In the genomic region with DNA sequence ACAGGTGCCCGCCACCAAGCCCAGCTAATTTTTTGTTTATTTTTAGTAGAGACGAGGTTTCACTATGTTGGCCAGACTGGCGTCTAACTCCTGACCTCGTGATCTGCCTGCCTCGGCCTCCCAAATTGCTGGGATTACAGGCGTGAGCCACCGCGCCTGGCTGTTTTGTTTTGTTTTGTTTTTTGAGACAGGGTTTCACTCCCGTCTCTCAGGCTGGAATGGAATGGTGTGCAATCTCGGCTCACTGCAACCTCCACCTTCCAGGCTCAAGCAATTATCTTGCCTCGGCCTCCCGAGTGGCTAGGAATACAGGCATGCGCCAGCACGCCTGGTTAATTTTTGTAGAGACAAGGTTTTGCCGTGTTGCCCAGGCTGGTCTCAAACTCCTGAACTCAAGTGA, we compare ENCODE assay signal across 5 cellular contexts. TPM values are rescaled to one million over a fixed set of nuclear protein-coding genes. Genes with fewer than 3 reads are reported as not detected.
DNase-seq lines count a peak whose midpoint lies in the region; ATAC-seq, FAIRE-seq and TF ChIP-seq lines count a peak whose summit lies in the region.
"Not testable (repeated sequence)": the region's sequence is repeated elsewhere in the genome, so short reads cannot be mapped to it uniquely, and the experiment has no call there.

No MANE protein-coding gene starts in this region.

- in situ Hi-C loops in K562 (cut with MboI), result not testable (repeated sequence)

- POLR2A ChIA-PET in HEK293 (lab: Yijun Ruan, JAX) (interaction anchor here (1.0 kb wide), 1 partner anchor 8 kb away, joined by 3 read pairs; no protein-coding TSS in a partner anchor), K562 (lab: Yijun Ruan, JAX) (interaction anchor here (0.8 kb wide), 1 partner anchor 10 kb away, joined by 3 read pairs; no protein-coding TSS in a partner anchor)

- H3K36me3 ChIP-seq in HEK293 (ENCODE audit: control insufficient read depth in 2 of 2, insufficient read depth in 1 of 2, low read length in 2 of 2); OCI-LY1 (ENCODE audit: insufficient read depth, low read length); K562 (ENCODE audit: control insufficient read depth, insufficient read depth, low read length); keratinocyte (ENCODE audit: control insufficient read depth in 2 of 2, extremely low read depth in 1 of 2, insufficient read depth in 2 of 2, low read length in 2 of 2): not testable (repeated sequence)

- not testable (repeated sequence) for H3K36me3 Mint-ChIP-seq in stimulated activated memory B cell treated with anti-CD40 and anti-IgM and Interleukin-4, amounts not matched to agents 10 μg/mL and 1 μg/mL and 100 μg/mL, for 72 hours

- H3K27ac ChIP-seq in HEK293 (ENCODE audit: extremely low read depth, low read depth, low read length); K562 (ENCODE audit: extremely low read depth, low read depth, low read length); keratinocyte (ENCODE audit: control insufficient read depth, insufficient read depth, low read length): not testable (repeated sequence)
- peak overlapping the region; percentile 81 for H3K27ac ChIP-seq in OCI-LY1 (ENCODE audit: low read depth, low read length, poor library complexity, severe bottlenecking)

- TF ChIP-seq POLR2A in K562 (conservative IDR thresholded peaks at IDR 0.05), result not testable (repeated sequence)

- intact Hi-C loops in K562 (cut with micrococcal nuclease), result not testable (repeated sequence)

- H3K9me1 ChIP-seq in K562 (ENCODE audit: control insufficient read depth, insufficient read depth, low read length); keratinocyte (ENCODE audit: control insufficient read depth, extremely low read depth, insufficient read depth, low read length): not testable (repeated sequence)

- not testable (repeated sequence) for H3K4me3 Mint-ChIP-seq in stimulated activated memory B cell treated with anti-CD40 and anti-IgM and Interleukin-4, amounts not matched to agents 10 μg/mL and 1 μg/mL and 100 μg/mL, for 72 hours

- not testable (repeated sequence) for H3K27me3 Mint-ChIP-seq in stimulated activated memory B cell treated with anti-CD40 and anti-IgM and Interleukin-4, amounts not matched to agents 10 μg/mL and 1 μg/mL and 100 μg/mL, for 72 hours

- not testable (repeated sequence) for DNase-seq in K562 (ENCODE audit: extremely low read depth in 1 of 4, low spot score in 3 of 4); keratinocyte (ENCODE audit: low read depth, low spot score)

- H2AFZ ChIP-seq in OCI-LY1 (ENCODE audit: low read length), result not testable (repeated sequence)
- H2AFZ ChIP-seq in K562 (ENCODE audit: low read depth, low read length) (0 out of 2 replicates have a peak overlapping the region, but pooled peaks have one; percentile 84), keratinocyte (ENCODE audit: control insufficient read depth, low read length) (peak overlapping the region; percentile 6)

- H3F3A ChIP-seq in OCI-LY1 (ENCODE audit: insufficient read depth, low read length), result peaks cover 14% of the 10 kb centered on the region

- TF ChIP-seq RAD21 in K562 (CRISPR knock-in tag; conservative IDR thresholded peaks at IDR 0.05 in 1 of 2, IDR thresholded peaks at IDR 0.05 in 1 of 2), result not testable (repeated sequence)

- not testable (repeated sequence) for TF ChIP-seq CTCF in HEK293 (tag by site-specific recombination; IDR thresholded peaks at IDR 0.05); OCI-LY1 (IDR thresholded peaks at IDR 0.05; ENCODE audit: low read length); K562 (IDR thresholded peaks at IDR 0.05 in 2 of 3, conservative IDR thresholded peaks at IDR 0.05 in 1 of 3; ENCODE audit: insufficient read depth in 2 of 3, low read depth in 1 of 3, low read length in 3 of 3); keratinocyte (optimal IDR thresholded peaks at IDR 0.05 in 1 of 3, IDR thresholded peaks at IDR 0.05 in 1 of 3, conservative IDR thresholded peaks at IDR 0.05 in 1 of 3; ENCODE audit: extremely low read depth in 1 of 3, insufficient read depth in 2 of 3, low read length in 3 of 3)

- peaks cover 33% of the 10 kb centered on the region for H3K4me1 Mint-ChIP-seq in stimulated activated memory B cell treated with anti-CD40 and anti-IgM and Interleukin-4, amounts not matched to agents 10 μg/mL and 1 μg/mL and 100 μg/mL, for 72 hours

- WGBS in K562 (ENCODE audit: insufficient coverage, low coverage, missing lambda C conversion rate), result 77% methylated on average over 14 of the region's 15 CpGs

- not testable (repeated sequence) for H3K79me2 ChIP-seq in OCI-LY1 (ENCODE audit: insufficient read depth, low read length); K562 (ENCODE audit: control insufficient read depth, insufficient read depth, low read length); keratinocyte (ENCODE audit: control insufficient read depth, insufficient read depth, low read length)

- peak overlapping the region; percentile 34 for H3K27ac Mint-ChIP-seq in stimulated activated memory B cell treated with anti-CD40 and anti-IgM and Interleukin-4, amounts not matched to agents 10 μg/mL and 1 μg/mL and 100 μg/mL, for 72 hours

- not testable (repeated sequence) for H3K4me2 ChIP-seq in OCI-LY1 (ENCODE audit: low read length); K562 (ENCODE audit: insufficient read depth, low read length); keratinocyte (ENCODE audit: control insufficient read depth, extremely low read depth, insufficient read depth, low read depth, low read length)

- BruUV-seq in K562 (replicated peaks; lab: Mats Ljungman, UMichigan), result not testable (repeated sequence)

- FAIRE-seq in K562 (lab: Jason Lieb, UNC); keratinocyte (lab: Jason Lieb, UNC): not testable (repeated sequence)

- not testable (repeated sequence) for H3K9ac ChIP-seq in OCI-LY1 (ENCODE audit: low read length); K562 (ENCODE audit: insufficient read depth in 1 of 2, low read depth in 2 of 2, low read length in 2 of 2); keratinocyte (ENCODE audit: control insufficient read depth, extremely low read depth, insufficient read depth, low read length)

- dilution Hi-C loops in keratinocyte (cut with MboI; ENCODE audit: extremely low pct_ligation_motif_present, low sequenced_read_pairs), result not testable (repeated sequence)

- not testable (repeated sequence) for TF ChIP-seq EP300 in K562 (IDR thresholded peaks at IDR 0.05; ENCODE audit: low read length)

- CTCF ChIA-PET in HEK293 (lab: Yijun Ruan, JAX), result interaction anchor here (0.7 to 1.5 kb wide), 4 partner anchors 36 to 191 kb away, joined by 3 to 6 read pairs (median 4); no protein-coding TSS in a partner anchor
- CTCF ChIA-PET in K562 (lab: Yijun Ruan, JAX; ENCODE audit: low intra/inter-chr PET ratio), result not testable (repeated sequence)

- H3K4me1 ChIP-seq in HEK293 (ENCODE audit: control insufficient read depth, insufficient read depth, low read length), result not testable (repeated sequence)
- H3K4me1 ChIP-seq in OCI-LY1 (ENCODE audit: insufficient read depth, low read length, severe bottlenecking), result peaks cover 44% of the 10 kb centered on the region
- H3K4me1 ChIP-seq in K562 (replicated peaks in 1 of 2; ENCODE audit: control insufficient read depth in 2 of 2, insufficient read depth in 2 of 2, low read length in 2 of 2), result peaks cover 3 to 11% of the 10 kb centered on the region in 2 experiments; a peak in 4 of 5 replicates
- H3K4me1 ChIP-seq in keratinocyte (ENCODE audit: control insufficient read depth, extremely low read depth, insufficient read depth, low read length), result peaks cover 12% of the 10 kb centered on the region

- H3K27me3 ChIP-seq in OCI-LY1 (ENCODE audit: insufficient read depth, low read length); K562 (ENCODE audit: control insufficient read depth in 2 of 2, insufficient read depth in 2 of 2, low read length in 2 of 2); keratinocyte (ENCODE audit: control insufficient read depth, extremely low read depth, insufficient read depth, low read length): not testable (repeated sequence)

- not testable (repeated sequence) for H3K9me3 Mint-ChIP-seq in stimulated activated memory B cell treated with anti-CD40 and anti-IgM and Interleukin-4, amounts not matched to agents 10 μg/mL and 1 μg/mL and 100 μg/mL, for 72 hours

- ATAC-seq in K562; stimulated activated memory B cell treated with anti-CD40 and anti-IgM and Interleukin-4, amounts not matched to agents 10 μg/mL and 1 μg/mL and 100 μg/mL, for 72 hours: not testable (repeated sequence)

- not testable (repeated sequence) for H4K20me1 ChIP-seq in OCI-LY1 (ENCODE audit: insufficient read depth, low read length); K562 (replicated peaks; ENCODE audit: control insufficient read depth, insufficient read depth, low read length); keratinocyte (ENCODE audit: control insufficient read depth, extremely low read depth, insufficient read depth, low read length)

- not testable (repeated sequence) for H3K9me2 ChIP-seq in OCI-LY1 (ENCODE audit: low read depth, low read length)

- H3K9me3 ChIP-seq in HEK293 (ENCODE audit: control insufficient read depth, insufficient read depth, low read depth, low read length); OCI-LY1 (ENCODE audit: low read length); K562 (replicated peaks; ENCODE audit: control insufficient read depth, insufficient read depth, low read depth, low read length); keratinocyte (ENCODE audit: control insufficient read depth, low read depth, low read length): not testable (repeated sequence)

- H3K4me3 ChIP-seq in HEK293 (ENCODE audit: low read depth, low read length); OCI-LY1 (ENCODE audit: low read depth, low read length, poor library complexity, severe bottlenecking); K562; keratinocyte (ENCODE audit: control insufficient read depth in 2 of 3, extremely low read depth in 1 of 3, insufficient read depth in 2 of 3, low read depth in 1 of 3, low read length in 3 of 3): not testable (repeated sequence)

RNA-seq across cellular contexts. Expression of gene DNMT1, which starts 5.3 kb away (rescaled TPM):
- 743 and 899 TPM in 2 replicates for total RNA-seq in K562 (2011; cell fraction: chromatin; rRNA removed; ENCODE audit: low replicate concordance)
- total RNA-seq in K562 (2011; cell fraction: nucleolus; rRNA removed), result 373 and 377 TPM in 2 replicates
- 405 and 438 TPM in 2 replicates for total RNA-seq in K562 (2011; cell fraction: nucleoplasm; rRNA removed)
- 121 and 133 TPM in 2 replicates for total RNA-seq in K562 (2014; rRNA removed)
- 104 and 131 TPM in 2 replicates for total RNA-seq in K562 (2014; rRNA removed; fragmentation: Illumina TruSeq; extraction: Trizol)
- total RNA-seq in K562 (2015; rRNA removed; fragmentation: Illumina TruSeq; extraction: Trizol), result 80.1 and 84.8 TPM in 2 replicates
- total RNA-seq in K562 (2021), result 261 and 271 TPM in 2 replicates
- polyA plus RNA-seq in K562 (2011; rRNA removed), result 88.6 and 150 TPM in 2 replicates
- polyA plus RNA-seq in K562 (2011; cell fraction: cytosol; rRNA removed), result 48.0 and 61.3 TPM in 2 replicates
- 345 and 363 TPM in 2 replicates for polyA plus RNA-seq in K562 (2011; cell fraction: nucleus; rRNA removed)
- polyA plus RNA-seq in K562 (2012), result 147 and 255 TPM in 2 replicates
- 163 and 181 TPM in 2 replicates for polyA plus RNA-seq in K562 (2014; fragmentation: Illumina TruSeq; extraction: Trizol)
- polyA plus RNA-seq in K562 (2014; fragmentation: Nextera tagmentation; extraction: Ambion mirVana), result 100 to 1,000 TPM in 1 of 2 experiments, 10 to 100 TPM in 1; 95.0 to 159 TPM
- 111 and 126 TPM in 2 replicates for polyA plus RNA-seq in K562 (2014; rRNA removed)
- 116 and 118 TPM in 2 replicates for polyA minus RNA-seq in K562 (2011; rRNA and poly(A)+ RNA removed)
- 97.3 and 133 TPM in 2 replicates for polyA minus RNA-seq in K562 (2011; cell fraction: cytosol; rRNA and poly(A)+ RNA removed)
- 89.7 and 106 TPM in 2 replicates for polyA minus RNA-seq in K562 (2011; cell fraction: nucleus; rRNA and poly(A)+ RNA removed)
- 18.1 to 52.0 TPM (median 51.7 TPM) in 3 replicates for polyA plus RNA-seq in keratinocyte
- 64.4 TPM for polyA plus RNA-seq in keratinocyte (2011; ENCODE audit: low read depth)
- 24.8 and 28.3 TPM in 2 replicates for polyA plus RNA-seq in keratinocyte (2011; cell fraction: cytosol; rRNA removed)
- polyA plus RNA-seq in keratinocyte (2011; cell fraction: nucleus; rRNA removed), result 83.0 and 95.9 TPM in 2 replicates
- 14.1 and 72.2 TPM in 2 replicates for polyA plus RNA-seq in keratinocyte (2012; ENCODE audit: low replicate concordance)
- polyA minus RNA-seq in keratinocyte, result 19.6 to 74.5 TPM (median 52.1 TPM) in 3 replicates
- 36.6 TPM for polyA minus RNA-seq in keratinocyte (2011; cell fraction: cytosol; rRNA and poly(A)+ RNA removed)
- 34.3 and 39.0 TPM in 2 replicates for polyA minus RNA-seq in keratinocyte (2011; cell fraction: nucleus; rRNA and poly(A)+ RNA removed)

RNA-seq across cellular contexts. Expression of gene S1PR2, which starts 31.0 kb away (rescaled TPM):
- 6.5 and 16.7 TPM in 2 replicates for total RNA-seq in K562 (2011; cell fraction: chromatin; rRNA removed; ENCODE audit: low replicate concordance)
- 14.1 and 14.8 TPM in 2 replicates for total RNA-seq in K562 (2011; cell fraction: nucleolus; rRNA removed)
- 9.9 and 11.3 TPM in 2 replicates for total RNA-seq in K562 (2011; cell fraction: nucleoplasm; rRNA removed)
- 2.0 and 2.5 TPM in 2 replicates for total RNA-seq in K562 (2014; rRNA removed)
- total RNA-seq in K562 (2014; rRNA removed; fragmentation: Illumina TruSeq; extraction: Trizol), result 1.3 and 1.5 TPM in 2 replicates
- 1.9 and 2.0 TPM in 2 replicates for total RNA-seq in K562 (2015; rRNA removed; fragmentation: Illumina TruSeq; extraction: Trizol)
- total RNA-seq in K562 (2021), result 3.8 and 3.9 TPM in 2 replicates
- polyA plus RNA-seq in K562 (2011; rRNA removed), result 1.5 and 2.1 TPM in 2 replicates
- polyA plus RNA-seq in K562 (2011; cell fraction: cytosol; rRNA removed), result 2.7 and 4.7 TPM in 2 replicates
- 2.1 and 2.9 TPM in 2 replicates for polyA plus RNA-seq in K562 (2011; cell fraction: nucleus; rRNA removed)
- polyA plus RNA-seq in K562 (2012), result 1.1 and 1.2 TPM in 2 replicates
- 1.6 TPM in 2 replicates for polyA plus RNA-seq in K562 (2014; fragmentation: Illumina TruSeq; extraction: Trizol)
- polyA plus RNA-seq in K562 (2014; fragmentation: Nextera tagmentation; extraction: Ambion mirVana), result 1 to 10 TPM; 1.9 to 2.2 TPM
- polyA plus RNA-seq in K562 (2014; rRNA removed), result 1.9 and 2.0 TPM in 2 replicates
- 2.5 and 3.3 TPM in 2 replicates for polyA minus RNA-seq in K562 (2011; rRNA and poly(A)+ RNA removed)
- 3.3 and 3.4 TPM in 2 replicates for polyA minus RNA-seq in K562 (2011; cell fraction: cytosol; rRNA and poly(A)+ RNA removed)
- 1.6 and 2.2 TPM in 2 replicates for polyA minus RNA-seq in K562 (2011; cell fraction: nucleus; rRNA and poly(A)+ RNA removed)
- 1.6 to 2.6 TPM (median 2.2 TPM) in 3 replicates for polyA plus RNA-seq in keratinocyte
- 0.26 TPM for polyA plus RNA-seq in keratinocyte (2011; ENCODE audit: low read depth)
- polyA plus RNA-seq in keratinocyte (2011; cell fraction: cytosol; rRNA removed), result 1.9 and 2.6 TPM in 2 replicates
- polyA plus RNA-seq in keratinocyte (2011; cell fraction: nucleus; rRNA removed), result 2.4 and 3.1 TPM in 2 replicates
- 2.1 and 2.6 TPM in 2 replicates for polyA plus RNA-seq in keratinocyte (2012; ENCODE audit: low replicate concordance)
- 6.7 to 13.0 TPM (median 11.7 TPM) in 3 replicates for polyA minus RNA-seq in keratinocyte
- polyA minus RNA-seq in keratinocyte (2011; cell fraction: cytosol; rRNA and poly(A)+ RNA removed), result 12.1 TPM
- 4.4 and 4.7 TPM in 2 replicates for polyA minus RNA-seq in keratinocyte (2011; cell fraction: nucleus; rRNA and poly(A)+ RNA removed)

RNA-seq across cellular contexts. Expression of gene MRPL4, which starts 51.9 kb away (rescaled TPM):
- total RNA-seq in K562 (2011; cell fraction: chromatin; rRNA removed; ENCODE audit: low replicate concordance), result 75.4 and 154 TPM in 2 replicates
- 118 and 119 TPM in 2 replicates for total RNA-seq in K562 (2011; cell fraction: nucleolus; rRNA removed)
- total RNA-seq in K562 (2011; cell fraction: nucleoplasm; rRNA removed), result 109 and 125 TPM in 2 replicates
- 239 and 297 TPM in 2 replicates for total RNA-seq in K562 (2014; rRNA removed)
- total RNA-seq in K562 (2014; rRNA removed; fragmentation: Illumina TruSeq; extraction: Trizol), result 12.3 and 20.8 TPM in 2 replicates
- 64.9 and 69.9 TPM in 2 replicates for total RNA-seq in K562 (2015; rRNA removed; fragmentation: Illumina TruSeq; extraction: Trizol)
- total RNA-seq in K562 (2021), result 198 and 204 TPM in 2 replicates
- 44.2 and 64.0 TPM in 2 replicates for polyA plus RNA-seq in K562 (2011; rRNA removed)
- polyA plus RNA-seq in K562 (2011; cell fraction: cytosol; rRNA removed), result 115 and 258 TPM in 2 replicates
- 132 and 192 TPM in 2 replicates for polyA plus RNA-seq in K562 (2011; cell fraction: nucleus; rRNA removed)
- 125 and 156 TPM in 2 replicates for polyA plus RNA-seq in K562 (2012)
- 71.2 and 153 TPM in 2 replicates for polyA plus RNA-seq in K562 (2014; fragmentation: Illumina TruSeq; extraction: Trizol)
- polyA plus RNA-seq in K562 (2014; fragmentation: Nextera tagmentation; extraction: Ambion mirVana), result 1 to 10 TPM; 1.4 to 5.0 TPM
- polyA plus RNA-seq in K562 (2014; rRNA removed), result 178 and 184 TPM in 2 replicates
- polyA minus RNA-seq in K562 (2011; rRNA and poly(A)+ RNA removed), result 17.9 and 18.5 TPM in 2 replicates
- 40.0 and 52.5 TPM in 2 replicates for polyA minus RNA-seq in K562 (2011; cell fraction: cytosol; rRNA and poly(A)+ RNA removed)
- 25.0 and 33.0 TPM in 2 replicates for polyA minus RNA-seq in K562 (2011; cell fraction: nucleus; rRNA and poly(A)+ RNA removed)
- polyA plus RNA-seq in keratinocyte, result 29.4 to 58.1 TPM (median 43.0 TPM) in 3 replicates
- 14.1 TPM for polyA plus RNA-seq in keratinocyte (2011; ENCODE audit: low read depth)
- 39.8 and 76.5 TPM in 2 replicates for polyA plus RNA-seq in keratinocyte (2011; cell fraction: cytosol; rRNA removed)
- 41.3 and 60.9 TPM in 2 replicates for polyA plus RNA-seq in keratinocyte (2011; cell fraction: nucleus; rRNA removed)
- 55.0 and 77.2 TPM in 2 replicates for polyA plus RNA-seq in keratinocyte (2012; ENCODE audit: low replicate concordance)
- polyA minus RNA-seq in keratinocyte, result 15.5 to 72.9 TPM (median 16.8 TPM) in 3 replicates
- 53.5 TPM for polyA minus RNA-seq in keratinocyte (2011; cell fraction: cytosol; rRNA and poly(A)+ RNA removed)
- polyA minus RNA-seq in keratinocyte (2011; cell fraction: nucleus; rRNA and poly(A)+ RNA removed), result 13.9 and 17.1 TPM in 2 replicates
